8 cellular contexts compared by ENCODE assay signal in genomic region chr5:179821298-179822058, GRCh38. TPM values are rescaled to one million over a fixed set of nuclear protein-coding genes. Genes with fewer than 3 reads are reported as not detected.
DNase-seq lines count a peak whose midpoint lies in the region; ATAC-seq and TF ChIP-seq lines count a peak whose summit lies in the region.

No MANE protein-coding gene starts in this region.

- H3K36me3 ChIP-seq in HUES6 (ENCODE audit: control insufficient read depth, insufficient read depth, low read length): peaks cover 46% of the 10 kb centered on the region
- H3K36me3 ChIP-seq in Panc1 (ENCODE audit: control insufficient read depth, insufficient read depth, low read length): peaks cover 10% of the 10 kb centered on the region
- H3K36me3 ChIP-seq in fibroblast of lung (ENCODE audit: control insufficient read depth, insufficient read depth, low read length): peaks cover 33% of the 10 kb centered on the region
- H3K36me3 ChIP-seq in naive thymus-derived CD4-positive, alpha-beta T cell (ENCODE audit: control insufficient read depth in 2 of 3, insufficient read depth in 3 of 3, low read length in 3 of 3): peaks cover 8 to 41% (median 14%) of the 10 kb centered on the region in 3 experiments

- H3K4me3 ChIP-seq in HUES6 (ENCODE audit: low read depth, low read length) (peak overlapping the region; percentile 80), Panc1 (ENCODE audit: low read depth in 2 of 2, low read length in 2 of 2) (peak overlapping the region; percentile 73 to 95), fibroblast of lung (replicated peaks in 1 of 4; ENCODE audit: control extremely low read depth in 1 of 4, insufficient read depth in 1 of 4, low read depth in 3 of 4, low read length in 4 of 4) (peak overlapping the region; percentile 85 to 100 (median 90))
- peak overlapping the region; percentile 87 for H3K4me3 ChIP-seq in naive thymus-derived CD4-positive, alpha-beta T cell (ENCODE audit: low read length)

- peak overlapping the region; percentile 97 for H3K9ac ChIP-seq in HUES6 (ENCODE audit: low read length)
- H3K9ac ChIP-seq in fibroblast of lung (ENCODE audit: insufficient read depth, low read length): peak overlapping the region; percentile 93

- H3K4me2 ChIP-seq in fibroblast of lung (ENCODE audit: extremely low read depth, insufficient read depth, low read length): peak overlapping the region; percentile 86

- peak overlapping the region; percentile 79 to 97 (median 94) for H3K27ac Mint-ChIP-seq in naive thymus-derived CD4-positive, alpha-beta T cell
- peak overlapping the region; percentile 98 for H3K27ac Mint-ChIP-seq in stimulated activated memory B cell treated with anti-CD40 and anti-IgM and Interleukin-4, amounts not matched to agents 10 μg/mL and 1 μg/mL and 100 μg/mL, for 72 hours

- intact Hi-C loops in Panc1 (cut with micrococcal nuclease; ENCODE audit: unreplicated experiment): no loop called here
- intact Hi-C loops in naive thymus-derived CD4-positive, alpha-beta T cell (cut with micrococcal nuclease): loop anchor here (1.0 to 10.0 kb wide), 10 partner anchors 15 to 1401 kb away; partner anchors contain the start of genes MAML1 (in 2 of the 2), TBC1D9B (in 2 of the 2), HNRNPH1 (in 1 of the 2) and MGAT1 (in 1 of the 2)

- ATAC-seq in GM21390 (IDR thresholded peaks at IDR 0.05; ENCODE audit: unreplicated experiment): peak; percentile 50
- ATAC-seq in Panc1: peak; percentile 56
- ATAC-seq in naive thymus-derived CD4-positive, alpha-beta T cell: peak; percentile 73
- peak; percentile 77 for ATAC-seq in stimulated activated memory B cell treated with anti-CD40 and anti-IgM and Interleukin-4, amounts not matched to agents 10 μg/mL and 1 μg/mL and 100 μg/mL, for 72 hours

- peaks cover 0 to 3% (median 0%) of the 10 kb centered on the region in 11 donors for H3K9me3 Mint-ChIP-seq in naive thymus-derived CD4-positive, alpha-beta T cell
- no peaks in the 10 kb centered on the region for H3K9me3 Mint-ChIP-seq in stimulated activated memory B cell treated with anti-CD40 and anti-IgM and Interleukin-4, amounts not matched to agents 10 μg/mL and 1 μg/mL and 100 μg/mL, for 72 hours

- H3K36me3 Mint-ChIP-seq in naive thymus-derived CD4-positive, alpha-beta T cell: peaks cover 3 to 10% (median 6%) of the 10 kb centered on the region in 5 donors
- peaks cover 52% of the 10 kb centered on the region for H3K36me3 Mint-ChIP-seq in stimulated activated memory B cell treated with anti-CD40 and anti-IgM and Interleukin-4, amounts not matched to agents 10 μg/mL and 1 μg/mL and 100 μg/mL, for 72 hours

- DNase-seq in DMS 273 (lab: John Stamatoyannopoulos, UW; ENCODE audit: unreplicated experiment) (peak; percentile 91), Panc1 (ENCODE audit: low read depth, low spot score) (no peak), fibroblast of lung (ENCODE audit: low read depth in 2 of 2) (peak; percentile 93 to 95)
- DNase-seq in activated T-helper 1 cell treated with anti-CD3 and anti-CD28 coated beads, Interleukin-2, amount 50 U/mL, for 16 hours (ENCODE audit: low read depth in 1 of 2, low spot score in 1 of 2): peak; percentile 72 to 74
- DNase-seq in naive thymus-derived CD4-positive, alpha-beta T cell: peak; percentile 72 to 88 (median 85)

- peaks cover 52% of the 10 kb centered on the region for H3K79me2 ChIP-seq in fibroblast of lung (ENCODE audit: control insufficient read depth, insufficient read depth, low read length)

- TF ChIP-seq CTCF in Panc1 (IDR thresholded peaks at IDR 0.05) (no peak), fibroblast of lung (conservative IDR thresholded peaks at IDR 0.05 in 1 of 2, IDR thresholded peaks at IDR 0.05 in 1 of 2; ENCODE audit: low read depth in 1 of 2, low read length in 2 of 2) (no peak)

- H3K27me3 ChIP-seq in HUES6 (ENCODE audit: control insufficient read depth, insufficient read depth, low read length) (no peaks in the 10 kb centered on the region), Panc1 (ENCODE audit: control insufficient read depth, insufficient read depth, low read length) (no peaks in the 10 kb centered on the region), fibroblast of lung (ENCODE audit: control insufficient read depth, insufficient read depth, low read length) (no peaks in the 10 kb centered on the region)
- no peaks in the 10 kb centered on the region for H3K27me3 ChIP-seq in naive thymus-derived CD4-positive, alpha-beta T cell (ENCODE audit: control insufficient read depth in 2 of 2, insufficient read depth in 2 of 2, low read length in 2 of 2)

- H3K4me3 Mint-ChIP-seq in naive thymus-derived CD4-positive, alpha-beta T cell: peak overlapping the region; percentile 88 to 98 (median 95)
- peak overlapping the region; percentile 96 for H3K4me3 Mint-ChIP-seq in stimulated activated memory B cell treated with anti-CD40 and anti-IgM and Interleukin-4, amounts not matched to agents 10 μg/mL and 1 μg/mL and 100 μg/mL, for 72 hours

- BruUV-seq in Panc1 (replicated peaks; lab: Mats Ljungman, UMichigan): TSS peak; percentile 82

- H3K27ac ChIP-seq in HUES6 (ENCODE audit: low read depth, low read length) (peak overlapping the region; percentile 85; the same call in 1 of the 2 replicates), Panc1 (ENCODE audit: low read length) (peak overlapping the region; percentile 85), fibroblast of lung (ENCODE audit: insufficient read depth, low read length) (peak overlapping the region; percentile 79)
- peak overlapping the region; percentile 96 for H3K27ac ChIP-seq in naive thymus-derived CD4-positive, alpha-beta T cell (ENCODE audit: low read depth, low read length)

- POLR2A ChIA-PET in Panc1 (lab: Charles Lee): interaction anchor here (0.6 kb wide), 1 partner anchor 9 kb away, joined by 5 read pairs; no protein-coding TSS in a partner anchor
- POLR2A ChIA-PET in naive thymus-derived CD4-positive, alpha-beta T cell (lab: Charles Lee): interaction anchor here (0.6 to 10.0 kb wide), 23 partner anchors 9 to 262 kb away, joined by 3 to 136 read pairs (median 3); partner anchors contain the start of genes HNRNPH1, MGAT4B and MRNIP

- no peak overlapping the region for H2AFZ ChIP-seq in fibroblast of lung (ENCODE audit: low read length)

- CTCF ChIA-PET in Panc1 (lab: Charles Lee): no interaction called here
- CTCF ChIA-PET in naive thymus-derived CD4-positive, alpha-beta T cell (lab: Charles Lee): interaction anchor here (2.6 kb wide), 1 partner anchor 19 kb away, joined by 8 read pairs; no protein-coding TSS in a partner anchor

- H3K4me1 ChIP-seq in HUES6 (ENCODE audit: control insufficient read depth, insufficient read depth, low read length): peaks cover 34% of the 10 kb centered on the region
- H3K4me1 ChIP-seq in Panc1 (ENCODE audit: control insufficient read depth, insufficient read depth, low read length): peaks cover 66% of the 10 kb centered on the region
- H3K4me1 ChIP-seq in fibroblast of lung (ENCODE audit: control insufficient read depth, extremely low read depth, insufficient read depth, low read length): peaks cover 39% of the 10 kb centered on the region
- H3K4me1 ChIP-seq in naive thymus-derived CD4-positive, alpha-beta T cell (ENCODE audit: control insufficient read depth in 2 of 2, insufficient read depth in 2 of 2, low read length in 2 of 2): peaks cover 31 to 36% of the 10 kb centered on the region in 2 donors

- H4K20me1 ChIP-seq in fibroblast of lung (ENCODE audit: control insufficient read depth, extremely low read depth, insufficient read depth, low read length): peaks cover 8% of the 10 kb centered on the region

- in situ Hi-C loops in Panc1 (cut with HindIII; ENCODE audit: low pct_unique_long_range_greater_than_20kb, low sequenced_read_pairs): no loop called here

- peaks cover 30 to 61% (median 42%) of the 10 kb centered on the region in 7 donors for H3K4me1 Mint-ChIP-seq in naive thymus-derived CD4-positive, alpha-beta T cell
- H3K4me1 Mint-ChIP-seq in stimulated activated memory B cell treated with anti-CD40 and anti-IgM and Interleukin-4, amounts not matched to agents 10 μg/mL and 1 μg/mL and 100 μg/mL, for 72 hours: peaks cover 74% of the 10 kb centered on the region

- no peaks in the 10 kb centered on the region for H3K9me3 ChIP-seq in HUES6 (ENCODE audit: control insufficient read depth, insufficient read depth, low read depth, low read length)
- no peaks in the 10 kb centered on the region for H3K9me3 ChIP-seq in Panc1 (ENCODE audit: control insufficient read depth, insufficient read depth, low read depth, low read length)
- H3K9me3 ChIP-seq in fibroblast of lung (ENCODE audit: control insufficient read depth, insufficient read depth, low read depth, low read length): no peaks in the 10 kb centered on the region
- no peaks in the 10 kb centered on the region for H3K9me3 ChIP-seq in naive thymus-derived CD4-positive, alpha-beta T cell (ENCODE audit: control insufficient read depth in 2 of 3, low read length in 3 of 3)

- no peaks in the 10 kb centered on the region for H3K27me3 Mint-ChIP-seq in naive thymus-derived CD4-positive, alpha-beta T cell
- no peaks in the 10 kb centered on the region for H3K27me3 Mint-ChIP-seq in stimulated activated memory B cell treated with anti-CD40 and anti-IgM and Interleukin-4, amounts not matched to agents 10 μg/mL and 1 μg/mL and 100 μg/mL, for 72 hours

RNA-seq across cellular contexts. Expression of gene SQSTM1, which starts 0.8 kb away (rescaled TPM):
- total RNA-seq in Panc1 (2021; ENCODE audit: unreplicated experiment) (985 TPM), fibroblast of lung (1,096 and 1,894 TPM in 2 replicates)
- 958 TPM for polyA plus RNA-seq in Panc1 (2012; ENCODE audit: insufficient read length)
- 212 and 310 TPM in 2 replicates for polyA plus RNA-seq in fibroblast of lung
- polyA plus RNA-seq in fibroblast of lung (2012): 451 and 724 TPM in 2 replicates
- polyA minus RNA-seq in fibroblast of lung (ENCODE audit: low replicate concordance): 385 and 386 TPM in 2 replicates
- total RNA-seq in naive thymus-derived CD4-positive, alpha-beta T cell: 100 to 1,000 TPM; 173 to 309 (median 233) TPM
- polyA plus RNA-seq in naive thymus-derived CD4-positive, alpha-beta T cell: 100 to 1,000 TPM; 129 to 178 TPM

RNA-seq across cellular contexts. Expression of gene MGAT4B, which starts 14.8 kb away (rescaled TPM):
- total RNA-seq in Panc1 (2021; ENCODE audit: unreplicated experiment): 406 TPM
- 616 TPM for polyA plus RNA-seq in Panc1 (2012; ENCODE audit: insufficient read length)
- 116 and 157 TPM in 2 replicates for total RNA-seq in fibroblast of lung
- 172 and 175 TPM in 2 replicates for polyA plus RNA-seq in fibroblast of lung
- 144 and 153 TPM in 2 replicates for polyA plus RNA-seq in fibroblast of lung (2012)
- polyA minus RNA-seq in fibroblast of lung (ENCODE audit: low replicate concordance): 468 and 469 TPM in 2 replicates
- total RNA-seq in naive thymus-derived CD4-positive, alpha-beta T cell: 100 to 1,000 TPM in 4 of 5 experiments, 10 to 100 TPM in 1; 98.3 to 143 (median 118) TPM
- polyA plus RNA-seq in naive thymus-derived CD4-positive, alpha-beta T cell: 10 to 100 TPM; 12.3 to 19.0 TPM

RNA-seq across cellular contexts. Expression of gene LTC4S, which starts 27.7 kb away (rescaled TPM):
- total RNA-seq in Panc1 (2021; ENCODE audit: unreplicated experiment): 0.69 TPM
- polyA plus RNA-seq in Panc1 (2012; ENCODE audit: insufficient read length): 1.2 TPM
- 0.83 and 4.1 TPM in 2 replicates for total RNA-seq in fibroblast of lung
- polyA plus RNA-seq in fibroblast of lung: 0.32 and 0.78 TPM in 2 replicates
- polyA plus RNA-seq in fibroblast of lung (2012): 1.1 and 2.4 TPM in 2 replicates
- polyA minus RNA-seq in fibroblast of lung (ENCODE audit: low replicate concordance): not detected in 2 replicates
- total RNA-seq in naive thymus-derived CD4-positive, alpha-beta T cell: 1 to 10 TPM; 2.0 to 8.1 (median 6.0) TPM
- 1 to 10 TPM in 1 of 2 donors, under 1 TPM in 1; 0.97 to 1.2 TPM for polyA plus RNA-seq in naive thymus-derived CD4-positive, alpha-beta T cell

RNA-seq across cellular contexts. Expression of gene MRNIP, which starts 37.1 kb away (rescaled TPM):
- total RNA-seq in Panc1 (2021; ENCODE audit: unreplicated experiment) (33.0 TPM), fibroblast of lung (15.4 and 21.0 TPM in 2 replicates)
- polyA plus RNA-seq in Panc1 (2012; ENCODE audit: insufficient read length): 21.9 TPM
- polyA plus RNA-seq in fibroblast of lung: 8.2 and 8.6 TPM in 2 replicates
- polyA plus RNA-seq in fibroblast of lung (2012): 10.8 and 11.9 TPM in 2 replicates
- 1.6 and 6.9 TPM in 2 replicates for polyA minus RNA-seq in fibroblast of lung (ENCODE audit: low replicate concordance)
- total RNA-seq in naive thymus-derived CD4-positive, alpha-beta T cell: 100 to 1,000 TPM in 2 of 5 experiments, 10 to 100 TPM in 3; 27.9 to 133 (median 43.3) TPM
- polyA plus RNA-seq in naive thymus-derived CD4-positive, alpha-beta T cell: 10 to 100 TPM; 19.4 to 23.8 TPM
